10 cellular contexts compared by ENCODE assay signal in the genomic region with DNA sequence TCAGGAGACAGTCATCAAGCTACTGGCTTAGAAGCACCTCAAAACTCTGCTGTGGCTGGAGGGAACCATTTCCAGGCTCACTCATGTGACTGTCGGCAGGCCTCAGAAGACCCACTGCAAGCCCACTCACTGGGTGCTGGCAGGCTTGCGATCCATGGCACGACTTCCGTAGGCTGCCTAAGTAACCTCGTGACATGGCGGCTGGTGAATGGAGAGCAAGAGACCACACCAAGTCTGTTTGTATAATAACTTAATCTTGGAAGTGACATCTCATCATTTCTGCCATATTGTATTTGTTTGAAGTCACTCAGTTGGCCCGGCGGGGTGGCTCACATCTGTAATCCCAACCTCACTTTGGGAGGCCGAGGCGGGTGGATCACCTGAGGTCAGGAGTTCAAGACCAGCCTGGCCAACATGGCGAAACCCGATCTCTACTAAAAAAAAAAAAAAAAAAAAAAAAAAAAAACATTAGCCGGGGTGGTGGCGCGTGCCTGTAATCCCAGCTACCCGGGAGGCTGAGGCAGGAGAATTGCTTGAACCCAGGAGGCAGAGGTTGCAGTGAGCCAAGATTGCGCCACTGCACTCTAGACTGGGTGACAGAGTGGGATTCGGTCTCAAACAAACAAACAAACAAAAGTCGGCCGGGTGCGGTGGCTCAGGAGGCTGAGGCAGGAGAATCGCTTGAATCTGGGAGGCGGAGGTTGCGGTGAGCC. TPM values are rescaled to one million over a fixed set of nuclear protein-coding genes. Genes with fewer than 3 reads are reported as not detected.
"Had no signal": no experiment of that assay in that cellular context is flagged by ENCODE, and none has a peak within 500 bp of the region (broad histone marks: within the 10 kb centered on the region; RNA-seq: fewer than 3 reads in every experiment).

No MANE protein-coding gene starts in this region.

RNA-seq across cellular contexts. Expression of gene PHOSPHO1, which starts 55.8 kb away (rescaled TPM):
- total RNA-seq: activated CD4-positive, alpha-beta memory T cell treated with anti-CD3 and anti-CD28 coated beads, Interleukin-2, amount 10 ng/mL, durations not matched to agents 7 days and 5 days; activated CD4-positive, alpha-beta T cell treated with anti-CD3 and anti-CD28 coated beads, Interleukin-2, amount 10 ng/mL, durations not matched to agents 7 days and 5 days; activated naive CD4-positive, alpha-beta T cell treated with anti-CD3 and anti-CD28 coated beads for 36 hours; activated naive CD8-positive, alpha-beta T cell treated with anti-CD3 and anti-CD28 coated beads for 36 hours; activated T-helper 1 cell treated with anti-CD3 and anti-CD28 coated beads, Interleukin-12 subunit alpha, Interleukin-12 subunit beta, Interleukin-2, Interleukin-4 antibody, amounts not matched to agents 30 ng/mL and 10 ng/mL and 1 ng/mL, durations not matched to agents 14 hours and 24 hours and 36 hours; activated T-helper 2 cell treated with anti-CD3 and anti-CD28 coated beads, Interferon-gamma antibody, Interleukin-2, Interleukin-4, amounts not matched to agents 10 μg/mL and 5 μg/mL and 100 μg/mL, durations not matched to agents 14 hours and 24 hours and 36 hours; ascending aorta; cardiac muscle cell; dermis blood vessel endothelial cell; T-helper 1 cell treated with Interleukin-12 subunit alpha and Interleukin-12 subunit beta and Interleukin-4 antibody, amounts not matched to agents 30 ng/mL and 1 ng/mL, for 36 hours had no signal
- polyA plus RNA-seq: cardiac muscle cell had no signal
